In the genomic region with DNA sequence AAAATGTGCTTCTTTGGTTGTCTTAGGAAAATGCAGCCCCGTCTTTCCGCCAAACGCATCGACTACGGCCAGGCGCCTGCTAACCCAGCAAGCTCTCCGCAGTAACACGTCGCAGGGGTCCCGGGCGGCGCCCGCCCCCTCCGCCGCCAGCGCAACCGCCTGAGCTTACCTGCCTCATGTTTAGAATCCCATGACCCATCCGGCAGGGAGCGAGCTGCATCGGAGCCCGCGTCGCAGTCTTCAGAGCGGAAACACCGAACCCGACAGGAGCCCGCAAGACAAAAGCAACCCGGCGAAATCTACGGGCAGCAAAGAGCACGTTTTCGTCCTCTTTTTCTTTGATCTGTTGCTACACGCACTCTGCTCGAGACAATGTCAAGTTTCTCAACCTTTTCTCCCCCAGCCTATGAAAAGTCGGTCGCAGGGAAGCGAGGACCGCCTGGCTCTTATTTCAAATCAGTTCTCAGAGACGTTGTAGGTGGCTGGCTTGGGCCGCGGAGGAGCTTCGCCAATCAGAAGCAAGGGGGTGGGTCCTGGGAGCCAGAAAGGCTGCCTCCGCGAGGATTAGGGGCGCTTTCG, we compare ENCODE assay signal across 8 cellular contexts. TPM values are rescaled to one million over a fixed set of nuclear protein-coding genes. Genes with fewer than 3 reads are reported as not detected.
DNase-seq lines count a peak whose midpoint lies in the region; ATAC-seq, FAIRE-seq and TF ChIP-seq lines count a peak whose summit lies in the region.

A gene with protein sequence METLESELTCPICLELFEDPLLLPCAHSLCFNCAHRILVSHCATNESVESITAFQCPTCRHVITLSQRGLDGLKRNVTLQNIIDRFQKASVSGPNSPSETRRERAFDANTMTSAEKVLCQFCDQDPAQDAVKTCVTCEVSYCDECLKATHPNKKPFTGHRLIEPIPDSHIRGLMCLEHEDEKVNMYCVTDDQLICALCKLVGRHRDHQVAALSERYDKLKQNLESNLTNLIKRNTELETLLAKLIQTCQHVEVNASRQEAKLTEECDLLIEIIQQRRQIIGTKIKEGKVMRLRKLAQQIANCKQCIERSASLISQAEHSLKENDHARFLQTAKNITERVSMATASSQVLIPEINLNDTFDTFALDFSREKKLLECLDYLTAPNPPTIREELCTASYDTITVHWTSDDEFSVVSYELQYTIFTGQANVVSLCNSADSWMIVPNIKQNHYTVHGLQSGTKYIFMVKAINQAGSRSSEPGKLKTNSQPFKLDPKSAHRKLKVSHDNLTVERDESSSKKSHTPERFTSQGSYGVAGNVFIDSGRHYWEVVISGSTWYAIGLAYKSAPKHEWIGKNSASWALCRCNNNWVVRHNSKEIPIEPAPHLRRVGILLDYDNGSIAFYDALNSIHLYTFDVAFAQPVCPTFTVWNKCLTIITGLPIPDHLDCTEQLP (minus strand): TSS at position 465 of the 579 bp plus-strand sequence. CDS start 53,038 bp downstream, outside the sequence.

- H3K4me1 ChIP-seq in HUES48 (ENCODE audit: control insufficient read depth, insufficient read depth, low read length), result peaks cover 49% of the 10 kb centered on the region
- peaks cover 18% of the 10 kb centered on the region for H3K4me1 ChIP-seq in SJCRH30
- no peaks in the 10 kb centered on the region for H3K4me1 ChIP-seq in endocrine pancreas (ENCODE audit: control insufficient read depth, insufficient read depth, low read length)

- H3K36me3 ChIP-seq in HUES48 (ENCODE audit: control insufficient read depth, insufficient read depth, low read length) (no peaks in the 10 kb centered on the region), SJCRH30 (no peaks in the 10 kb centered on the region; the same call in 1 of the 2 replicates), endocrine pancreas (ENCODE audit: control insufficient read depth, insufficient read depth, low read length) (no peaks in the 10 kb centered on the region)

- peak; percentile 71 for DNase-seq in DMS53 (lab: John Stamatoyannopoulos, UW)
- peak; percentile 93 to 94 for DNase-seq in SJCRH30
- DNase-seq in medulla oblongata (ENCODE audit: extremely low spot score), result peak; percentile 51
- DNase-seq in substantia nigra (lab: John Stamatoyannopoulos, UW), result peak in 41 of 49 donors; percentile 2 to 66 (median 19)
- no peak for DNase-seq in H54 (ENCODE audit: insufficient read length, low spot score)

- TF ChIP-seq POLR2A in H54 (IDR thresholded peaks at IDR 0.05; ENCODE audit: low read depth, low read length), result no peak

- FAIRE-seq in H54 (lab: Jason Lieb, UNC), result no peak

- H3K9ac ChIP-seq in HUES48 (ENCODE audit: low read depth, low read length) (peak within 1 kb of the TSS; percentile 92), endocrine pancreas (ENCODE audit: control insufficient read depth, insufficient read depth, low read length) (peak within 1 kb of the TSS; percentile 33)

- H3K4me3 ChIP-seq in HUES48 (ENCODE audit: low read depth, low read length) (peak within 1 kb of the TSS; percentile 90), SJCRH30 (peak within 1 kb of the TSS; percentile 77), endocrine pancreas (ENCODE audit: control insufficient read depth, insufficient read depth, low read length) (peak within 1 kb of the TSS; percentile 69)

- H3K9me3 ChIP-seq in HUES48 (ENCODE audit: control insufficient read depth, insufficient read depth, low read length), result no peaks in the 10 kb centered on the region
- H3K9me3 ChIP-seq in SJCRH30 (replicated peaks), result no peaks in the 10 kb centered on the region
- H3K9me3 ChIP-seq in endocrine pancreas (ENCODE audit: control insufficient read depth, low read length), result no peaks in the 10 kb centered on the region

- ATAC-seq in GM19397 (IDR thresholded peaks at IDR 0.05; ENCODE audit: unreplicated experiment), result no peak

- H3K27me3 ChIP-seq in HUES48 (ENCODE audit: control insufficient read depth, insufficient read depth, low read length) (no peaks in the 10 kb centered on the region), SJCRH30 (no peaks in the 10 kb centered on the region), endocrine pancreas (ENCODE audit: control insufficient read depth, insufficient read depth, low read length) (no peaks in the 10 kb centered on the region)

- H3K27ac ChIP-seq in HUES48 (ENCODE audit: low read depth, low read length) (peak within 1 kb of the TSS; percentile 94), SJCRH30 (peak within 1 kb of the TSS; percentile 90), substantia nigra (ENCODE audit: low read depth, low read length, poor library complexity, severe bottlenecking) (peak within 1 kb of the TSS; percentile 26)

RNA-seq across cellular contexts. Expression of the gene that starts here (rescaled TPM):
- total RNA-seq in SJCRH30 (2014; rRNA removed; shearing (Covaris generic)), result 34.5 and 38.4 TPM in 2 replicates

Comparison
In these comparisons a context has a peak if more than half of its experiments do, and no peak if none do; other contexts are left out.
1. H3K27ac ChIP-seq: peak in every context shown above with its lines; median percentile 94 in HUES48; 90 in SJCRH30; 26 in substantia nigra.